20 cellular contexts compared by ENCODE assay signal in the genomic region with DNA sequence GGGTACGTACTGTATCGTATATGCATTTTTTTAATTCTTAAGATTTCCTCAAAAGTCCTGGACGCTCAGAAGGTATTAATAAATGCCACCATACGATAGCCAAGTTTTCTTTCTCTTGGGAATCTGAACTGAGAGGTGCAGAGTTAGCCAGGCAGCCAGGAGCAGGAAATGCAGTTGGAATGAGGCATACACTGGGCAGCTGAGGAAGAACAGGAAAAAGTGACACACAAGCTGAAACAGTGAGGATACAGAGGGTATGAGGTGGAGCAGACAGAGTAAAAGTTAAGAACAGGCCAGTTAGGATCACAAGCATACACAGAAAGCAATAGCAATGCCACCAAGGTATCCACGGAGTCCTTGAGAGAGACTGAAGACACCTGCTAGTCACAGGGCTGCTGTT. TPM values are rescaled to one million over a fixed set of nuclear protein-coding genes. Genes with fewer than 3 reads are reported as not detected.
A peak's percentile ranks its signal among the peaks of the same experiment; 100 is the strongest.
DNase-seq lines count a peak whose midpoint lies in the region; ATAC-seq and TF ChIP-seq lines count a peak whose summit lies in the region.
"Had no signal": no experiment of that assay in that cellular context is flagged by ENCODE, and none has a peak within 500 bp of the region (broad histone marks: within the 10 kb centered on the region; RNA-seq: fewer than 3 reads in every experiment).

No MANE protein-coding gene starts in this region.

- no peak overlapping the region for H3K9ac ChIP-seq in skeletal muscle tissue (ENCODE audit: low read depth in 1 of 3, low read length in 3 of 3)

- no peak overlapping the region for H3K27ac Mint-ChIP-seq in activated CD4-positive, alpha-beta T cell treated with anti-CD3 and anti-CD28 coated beads, Interleukin-2, amount 10 ng/mL, durations not matched to agents 24 days and 14 days
- H3K27ac Mint-ChIP-seq: CD4-positive, alpha-beta T cell had no signal

- H3K4me3 Mint-ChIP-seq in activated CD4-positive, alpha-beta T cell treated with anti-CD3 and anti-CD28 coated beads, Interleukin-2, amount 10 ng/mL, durations not matched to agents 24 days and 14 days, result no peak overlapping the region
- H3K4me3 Mint-ChIP-seq: CD4-positive, alpha-beta T cell had no signal

- H3K27me3 ChIP-seq in ascending aorta, result no peaks in the 10 kb centered on the region
- H3K27me3 ChIP-seq in esophagus squamous epithelium, result no peaks in the 10 kb centered on the region
- no peaks in the 10 kb centered on the region for H3K27me3 ChIP-seq in skeletal muscle tissue (ENCODE audit: control insufficient read depth in 3 of 3, insufficient read depth in 3 of 3, low read length in 3 of 3)
- H3K27me3 ChIP-seq: BE2C had no signal

- peaks cover 3% of the 10 kb centered on the region for H3K9me3 Mint-ChIP-seq in activated CD4-positive, alpha-beta T cell treated with anti-CD3 and anti-CD28 coated beads, Interleukin-2, amount 10 ng/mL, durations not matched to agents 24 days and 14 days
- H3K9me3 Mint-ChIP-seq: CD4-positive, alpha-beta T cell had no signal

- peak; percentile 48 for DNase-seq in activated CD4-positive, alpha-beta T cell treated with anti-CD3 and anti-CD28 coated beads, Interleukin-2, amount 10 ng/mL, durations not matched to agents 24 days and 14 days
- no peak for DNase-seq in activated CD4-positive, alpha-beta T cell treated with anti-CD3 and anti-CD28 coated beads for 48 hours
- DNase-seq in ascending aorta (ENCODE audit: low spot score in 2 of 2) (peak in 1 of 2 donors; percentile 66), esophagus squamous epithelium (lab: John Stamatoyannopoulos, UW) (no peak), SIG-M5 (lab: John Stamatoyannopoulos, UW) (no peak)
- DNase-seq in activated CD8-positive, alpha-beta memory T cell treated with anti-CD3 and anti-CD28 coated beads, Interleukin-2, amount 50 U/mL, for 48 hours, result no peak
- DNase-seq: 8988T; BE2C; Calu3; CD4-positive, alpha-beta T cell; HCEC 1CT; NCI-H1436; NCI-H2029; NCI-H446 treated with DMSO at 0.1 percent for 48 hours; SHP77 had no signal

- no peak for ATAC-seq in GM19351 (IDR thresholded peaks at IDR 0.05; ENCODE audit: unreplicated experiment)
- ATAC-seq: K562, Panc1 had no signal

- no peak overlapping the region for H3K4me3 ChIP-seq in ascending aorta
- H3K4me3 ChIP-seq in esophagus squamous epithelium, result no peak overlapping the region
- no peak overlapping the region for H3K4me3 ChIP-seq in skeletal muscle tissue (ENCODE audit: low read length in 3 of 3)
- H3K4me3 ChIP-seq: K562 had no signal

- intact Hi-C loops in activated CD4-positive, alpha-beta T cell treated with anti-CD3 and anti-CD28 coated beads, Interleukin-2, amount 10 ng/mL, durations not matched to agents 24 days and 14 days (cut with micrococcal nuclease), result no loop called here
- intact Hi-C loops in ascending aorta (cut with DNase I), result no loop called here
- intact Hi-C loops in esophagus squamous epithelium (cut with DNase I), result no loop called here

- peaks cover 34% of the 10 kb centered on the region for H3K36me3 Mint-ChIP-seq in activated CD4-positive, alpha-beta T cell treated with anti-CD3 and anti-CD28 coated beads, Interleukin-2, amount 10 ng/mL, durations not matched to agents 24 days and 14 days (ENCODE audit: low read depth)

- WGBS in esophagus squamous epithelium, 2 donors, result 82 to 94% methylated on average over 5 of the region's 5 CpGs

- H3K9me3 ChIP-seq in ascending aorta (no peaks in the 10 kb centered on the region), esophagus squamous epithelium (no peaks in the 10 kb centered on the region), skeletal muscle tissue (ENCODE audit: control insufficient read depth in 3 of 3, low read length in 3 of 3) (peaks cover 0 to 3% (median 0%) of the 10 kb centered on the region in 3 donors)
- H3K9me3 ChIP-seq: BE2C had no signal

- peaks cover 17 to 61% of the 10 kb centered on the region in 2 donors for H3K36me3 ChIP-seq in ascending aorta
- H3K36me3 ChIP-seq in esophagus squamous epithelium, result peaks cover 0 to 94% (median 0%) of the 10 kb centered on the region in 3 donors
- H3K36me3 ChIP-seq in skeletal muscle tissue (ENCODE audit: control insufficient read depth in 3 of 3, insufficient read depth in 3 of 3, low read length in 3 of 3), result peaks cover 16 to 50% (median 47%) of the 10 kb centered on the region in 3 donors

- peaks cover 0 to 7% of the 10 kb centered on the region in 2 donors for H3K4me1 ChIP-seq in ascending aorta
- peaks cover 0 to 11% (median 0%) of the 10 kb centered on the region in 3 donors for H3K4me1 ChIP-seq in esophagus squamous epithelium
- H3K4me1 ChIP-seq in skeletal muscle tissue (ENCODE audit: control insufficient read depth in 3 of 3, insufficient read depth in 3 of 3, low read length in 3 of 3), result no peaks in the 10 kb centered on the region
- H3K4me1 ChIP-seq: BE2C had no signal

- H3K4me1 Mint-ChIP-seq in activated CD4-positive, alpha-beta T cell treated with anti-CD3 and anti-CD28 coated beads, Interleukin-2, amount 10 ng/mL, durations not matched to agents 24 days and 14 days, result no peaks in the 10 kb centered on the region

- TF ChIP-seq CTCF in ascending aorta (IDR thresholded peaks at IDR 0.05) (no peak), esophagus squamous epithelium (IDR thresholded peaks at IDR 0.05) (no peak)

- no peak for TF ChIP-seq POLR2A in esophagus squamous epithelium (IDR thresholded peaks at IDR 0.05)

- H3K27ac ChIP-seq in ascending aorta, result peak overlapping the region; percentile 45 to 81
- peak overlapping the region in 3 of 4 donors; percentile 3 to 59 (median 43) for H3K27ac ChIP-seq in esophagus squamous epithelium
- H3K27ac ChIP-seq in skeletal muscle tissue (ENCODE audit: low read depth, low read length), result peak overlapping the region; percentile 6
- H3K27ac ChIP-seq: HL-60 had no signal

- H3K27me3 Mint-ChIP-seq in activated CD4-positive, alpha-beta T cell treated with anti-CD3 and anti-CD28 coated beads, Interleukin-2, amount 10 ng/mL, durations not matched to agents 24 days and 14 days, result no peaks in the 10 kb centered on the region
- H3K27me3 Mint-ChIP-seq: CD4-positive, alpha-beta T cell had no signal

RNA-seq across cellular contexts. Expression of gene UFSP2, which starts 13.4 kb away (rescaled TPM):
- total RNA-seq in activated CD4-positive, alpha-beta T cell treated with anti-CD3 and anti-CD28 coated beads, Interleukin-2, amount 10 ng/mL, durations not matched to agents 24 days and 14 days, result 24.8 and 25.7 TPM in 2 replicates
- total RNA-seq in ascending aorta (8.6 TPM), esophagus squamous epithelium (10 to 100 TPM; 20.0 to 32.4 (median 23.3) TPM), skeletal muscle tissue (62.6 TPM)

RNA-seq across cellular contexts. Expression of gene ANKRD37, which starts 15.8 kb away (rescaled TPM):
- total RNA-seq in activated CD4-positive, alpha-beta T cell treated with anti-CD3 and anti-CD28 coated beads, Interleukin-2, amount 10 ng/mL, durations not matched to agents 24 days and 14 days, result 16.3 and 17.2 TPM in 2 replicates
- total RNA-seq in ascending aorta (1.9 TPM), esophagus squamous epithelium (10 to 100 TPM in 1 of 4 donors, 1 to 10 TPM in 3; 4.7 to 40.1 (median 6.4) TPM), skeletal muscle tissue (15.1 TPM)

RNA-seq across cellular contexts. Expression of gene LRP2BP, which starts 16.7 kb away (rescaled TPM):
- 0.43 and 0.65 TPM in 2 replicates for total RNA-seq in activated CD4-positive, alpha-beta T cell treated with anti-CD3 and anti-CD28 coated beads, Interleukin-2, amount 10 ng/mL, durations not matched to agents 24 days and 14 days
- total RNA-seq in ascending aorta (0.53 TPM), esophagus squamous epithelium (under 1 TPM in 3 of 4 donors, not detected in 1; 0.08 to 0.57 (median 0.22) TPM), skeletal muscle tissue (4.7 TPM)

RNA-seq across cellular contexts. Expression of gene CCDC110, which starts 59.1 kb away (rescaled TPM):
- not detected in 2 replicates for total RNA-seq in activated CD4-positive, alpha-beta T cell treated with anti-CD3 and anti-CD28 coated beads, Interleukin-2, amount 10 ng/mL, durations not matched to agents 24 days and 14 days
- total RNA-seq in ascending aorta (not detected), esophagus squamous epithelium (1 to 10 TPM in 3 of 4 donors, under 1 TPM in 1; 0.18 to 2.3 (median 1.3) TPM), skeletal muscle tissue (0.52 TPM)
- total RNA-seq: Calu3 had no signal

Comparison
In these comparisons a context has a peak if more than half of its experiments do, and no peak if none do; other contexts are left out.
1. H3K27ac ChIP-seq: peak in every context shown above with its lines; median percentile 63 in ascending aorta; 43 in esophagus squamous epithelium; 6 in skeletal muscle tissue.